ENCODE assay signal across 22 cellular contexts in the genomic region with DNA sequence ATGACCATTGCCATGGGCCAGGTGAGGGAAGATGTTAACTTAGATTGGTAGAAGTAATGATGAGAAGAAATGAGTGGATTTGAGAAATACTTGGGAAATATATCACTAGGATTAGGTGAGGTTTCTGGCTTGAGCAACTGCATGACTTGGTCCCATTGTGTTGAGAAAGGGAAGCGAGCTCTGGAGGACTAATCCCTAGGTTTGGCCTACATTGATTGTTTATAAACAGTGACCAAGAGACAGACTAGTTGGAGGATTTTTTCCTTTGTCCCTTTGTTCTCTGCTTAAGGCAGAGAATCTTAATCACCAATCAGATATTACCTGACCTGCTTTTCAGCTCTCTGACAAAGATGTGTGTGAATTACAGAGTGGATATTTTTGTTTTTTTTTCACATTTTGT.
"Had no signal": no experiment of that assay in that cellular context is flagged by ENCODE, and none has a peak within 500 bp of the region (broad histone marks: within the 10 kb centered on the region; RNA-seq: fewer than 3 reads in every experiment).

No MANE protein-coding gene starts in this region.

- H3K36me3 ChIP-seq: brain microvascular endothelial cell, lower lobe of right lung had no signal

- ATAC-seq: activated CD4-positive, CD25-positive, alpha-beta regulatory T cell treated with anti-CD3 and anti-CD28 coated beads, Interleukin-2, amount 50 U/mL, for 24 hours; activated CD8-positive, alpha-beta T cell treated with anti-CD3 and anti-CD28 coated beads, Interleukin-2, amount 10 ng/mL, durations not matched to agents 7 days and 5 days; lower lobe of right lung; natural killer cell treated with Interleukin-12 subunit alpha and Interleukin-12 subunit beta and Interleukin-15 and Interleukin-18, amount 100 ng/mL, for 72 hours had no signal

- H3K27me3 ChIP-seq: brain microvascular endothelial cell, tibial nerve had no signal

- H3K4me1 ChIP-seq: lower lobe of right lung, parathyroid adenoma had no signal

- H2AFZ ChIP-seq: parathyroid adenoma had no signal

- H3K27ac Mint-ChIP-seq: activated CD4-positive, alpha-beta T cell treated with anti-CD3 and anti-CD28 coated beads, Interleukin-2, amount 10 ng/mL, durations not matched to agents 7 days and 5 days; activated CD8-positive, alpha-beta T cell treated with anti-CD3 and anti-CD28 coated beads, Interleukin-2, amount 10 ng/mL, durations not matched to agents 7 days and 5 days; activated T-cell treated with anti-CD3 and anti-CD28 coated beads, Interleukin-2, amount 50 U/mL, for 24 hours; activated T-helper 2 cell treated with anti-CD3 and anti-CD28 coated beads, Interferon-gamma antibody, Interleukin-2, Interleukin-4, amounts not matched to agents 10 μg/mL and 5 μg/mL and 100 μg/mL, durations not matched to agents 14 hours and 24 hours and 36 hours; mesothelial cell of epicardium; natural killer cell treated with Interleukin-12 subunit alpha and Interleukin-12 subunit beta and Interleukin-15 and Interleukin-18, amount 100 ng/mL, for 72 hours had no signal

- H3K27me3 Mint-ChIP-seq: activated CD4-positive, alpha-beta T cell treated with anti-CD3 and anti-CD28 coated beads, Interleukin-2, amount 10 ng/mL, durations not matched to agents 7 days and 5 days; activated T-cell treated with anti-CD3 and anti-CD28 coated beads, Interleukin-2, amount 50 U/mL, for 24 hours; central memory CD8-positive, alpha-beta T cell; natural killer cell treated with Interleukin-12 subunit alpha and Interleukin-12 subunit beta and Interleukin-15 and Interleukin-18, amount 100 ng/mL, for 72 hours had no signal

- H3K4me3 ChIP-seq: coronary artery, lower lobe of right lung, tibial nerve had no signal

- H3K27ac ChIP-seq: brain microvascular endothelial cell, coronary artery, lower lobe of right lung, parathyroid adenoma, tibial nerve had no signal

- H3K79me2 ChIP-seq: parathyroid adenoma had no signal

- H3K9ac ChIP-seq: parathyroid adenoma had no signal

- FAIRE-seq: keratinocyte, urothelium cell line had no signal

- H3K4me3 Mint-ChIP-seq: activated CD4-positive, alpha-beta T cell treated with anti-CD3 and anti-CD28 coated beads, Interleukin-2, amount 10 ng/mL, durations not matched to agents 7 days and 5 days; activated CD8-positive, alpha-beta T cell treated with anti-CD3 and anti-CD28 coated beads, Interleukin-2, amount 10 ng/mL, durations not matched to agents 7 days and 5 days; activated T-cell treated with anti-CD3 and anti-CD28 coated beads, Interleukin-2, amount 50 U/mL, for 24 hours; central memory CD8-positive, alpha-beta T cell; mesothelial cell of epicardium; natural killer cell treated with Interleukin-12 subunit alpha and Interleukin-12 subunit beta and Interleukin-15 and Interleukin-18, amount 100 ng/mL, for 72 hours had no signal

- H3K4me1 Mint-ChIP-seq: central memory CD8-positive, alpha-beta T cell; mesothelial cell of epicardium had no signal

- DNase-seq: activated CD4-positive, alpha-beta T cell treated with anti-CD3 and anti-CD28 coated beads, Interleukin-2, amount 10 ng/mL, durations not matched to agents 7 days and 5 days; activated CD8-positive, alpha-beta T cell treated with anti-CD3 and anti-CD28 coated beads, Interleukin-2, amount 10 ng/mL, durations not matched to agents 7 days and 5 days; activated naive CD4-positive, alpha-beta T cell treated with Interleukin-2 at 50 U/mL for 16 hours; activated T-cell treated with anti-CD3 and anti-CD28 coated beads, Interleukin-2, amount 50 U/mL, for 24 hours; aorta; brain microvascular endothelial cell; foreskin melanocyte; glutamatergic neuron; hippocampal formation; lower lobe of right lung; stimulated activated CD4-positive, alpha-beta T cell treated with anti-CD3 and anti-CD28 coated beads, Interleukin-1b, Interleukin-23, amount 100 ng/mL, for 48 hours; stimulated activated naive CD4-positive, alpha-beta T cell treated with Interleukin-2 at 50 U/mL for 16 hours had no signal
